8 cellular contexts compared by ENCODE assay signal in genomic region chr13:39039033-39039432, GRCh38. TPM values are rescaled to one million over a fixed set of nuclear protein-coding genes. Genes with fewer than 3 reads are reported as not detected.
DNase-seq lines count a peak whose midpoint lies in the region; ATAC-seq and TF ChIP-seq lines count a peak whose summit lies in the region.

No MANE protein-coding gene starts in this region.

- peak overlapping the region; percentile 73 for H3K27ac ChIP-seq in CD4-positive, alpha-beta memory T cell (ENCODE audit: low read depth, low read length)
- H3K27ac ChIP-seq in colonic mucosa, result peak overlapping the region; percentile 88

- H3K4me3 Mint-ChIP-seq in CD4-positive, alpha-beta memory T cell, result peak overlapping the region; percentile 88 to 100 (median 94)
- H3K4me3 Mint-ChIP-seq in neural crest cell, result peak overlapping the region; percentile 90

- H3K9ac ChIP-seq in colonic mucosa (ENCODE audit: low read depth in 2 of 2, low read length in 2 of 2), result peak overlapping the region; percentile 74 to 98

- POLR2A ChIA-PET in CD4-positive, alpha-beta memory T cell (lab: Charles Lee; ENCODE audit: partially characterized antibody), result interaction anchor here (1.5 to 3.0 kb wide), 4 partner anchors 9 to 1750 kb away, joined by 4 to 10 read pairs (median 6); partner anchors contain the start of genes SLC25A15 and UFM1

- TF ChIP-seq CTCF in colonic mucosa (IDR thresholded peaks at IDR 0.05) (no peak), neural crest cell (conservative IDR thresholded peaks at IDR 0.05) (no peak)

- H3K36me3 Mint-ChIP-seq in CD4-positive, alpha-beta memory T cell, result peaks cover 1 to 33% of the 10 kb centered on the region in 2 donors
- H3K36me3 Mint-ChIP-seq in neural crest cell (ENCODE audit: low read depth), result no peaks in the 10 kb centered on the region

- CTCF ChIA-PET in CD4-positive, alpha-beta memory T cell (lab: Charles Lee; ENCODE audit: partially characterized antibody), result interaction anchor here (0.7 to 2.5 kb wide), 5 partner anchors 8 to 589 kb away, joined by 3 to 8 read pairs (median 3); no protein-coding TSS in a partner anchor

- intact Hi-C loops in CD4-positive, alpha-beta memory T cell (cut with micrococcal nuclease), result loop anchor here (10.0 kb wide), 1 partner anchor 1736 kb away; the partner anchor contains the start of gene MRPS31
- intact Hi-C loops in colonic mucosa (cut with DNase I), result no loop called here

- no peaks in the 10 kb centered on the region for H3K9me3 Mint-ChIP-seq in CD4-positive, alpha-beta memory T cell
- H3K9me3 Mint-ChIP-seq in neural crest cell, result no peaks in the 10 kb centered on the region

- peaks cover 34 to 62% (median 48%) of the 10 kb centered on the region in 4 donors for H3K4me1 Mint-ChIP-seq in CD4-positive, alpha-beta memory T cell
- H3K4me1 Mint-ChIP-seq in neural crest cell, result peaks cover 50% of the 10 kb centered on the region

- H3K27me3 Mint-ChIP-seq in CD4-positive, alpha-beta memory T cell, result no peaks in the 10 kb centered on the region
- H3K27me3 Mint-ChIP-seq in neural crest cell (ENCODE audit: low read depth), result no peaks in the 10 kb centered on the region

- DNase-seq in CD4-positive, alpha-beta memory T cell, result no peak
- DNase-seq in MV-4-11 (lab: John Stamatoyannopoulos, UW) (peak; percentile 49), colonic mucosa (no peak), neural crest cell (ENCODE audit: low read depth, low spot score) (no peak)

- H3K4me1 ChIP-seq in CD4-positive, alpha-beta memory T cell (ENCODE audit: insufficient read depth, low read length), result peaks cover 52% of the 10 kb centered on the region
- peaks cover 8% of the 10 kb centered on the region for H3K4me1 ChIP-seq in colonic mucosa

- ATAC-seq in GM19023 (IDR thresholded peaks at IDR 0.05; ENCODE audit: unreplicated experiment) (no peak), GM21576 (IDR thresholded peaks at IDR 0.05; ENCODE audit: unreplicated experiment) (no peak), GM19328 (IDR thresholded peaks at IDR 0.05; ENCODE audit: unreplicated experiment) (no peak), GM21529 (IDR thresholded peaks at IDR 0.05; ENCODE audit: unreplicated experiment) (no peak)

- H3K36me3 ChIP-seq in CD4-positive, alpha-beta memory T cell (ENCODE audit: insufficient read depth, low read length), result no peaks in the 10 kb centered on the region
- H3K36me3 ChIP-seq in colonic mucosa, result no peaks in the 10 kb centered on the region

- no peaks in the 10 kb centered on the region for H3K27me3 ChIP-seq in CD4-positive, alpha-beta memory T cell (ENCODE audit: insufficient read depth, low read length)
- no peaks in the 10 kb centered on the region for H3K27me3 ChIP-seq in colonic mucosa

- H3K9me3 ChIP-seq in CD4-positive, alpha-beta memory T cell (ENCODE audit: control insufficient read depth in 1 of 2, low read length in 2 of 2), result no peaks in the 10 kb centered on the region
- no peaks in the 10 kb centered on the region for H3K9me3 ChIP-seq in colonic mucosa

- peak overlapping the region; percentile 90 to 99 (median 95) for H3K27ac Mint-ChIP-seq in CD4-positive, alpha-beta memory T cell
- H3K27ac Mint-ChIP-seq in neural crest cell (ENCODE audit: unreplicated experiment), result no peak overlapping the region

- H3K4me3 ChIP-seq in CD4-positive, alpha-beta memory T cell (ENCODE audit: low read length in 2 of 2), result peak overlapping the region in 1 of 2 donors; percentile 72
- H3K4me3 ChIP-seq in colonic mucosa, result peak overlapping the region; percentile 86

RNA-seq across cellular contexts. Expression of gene NHLRC3, which starts 0.8 kb away (rescaled TPM):
- 10 to 100 TPM; 26.5 to 27.3 TPM for total RNA-seq in CD4-positive, alpha-beta memory T cell
- polyA plus RNA-seq in CD4-positive, alpha-beta memory T cell, result 1 to 10 TPM; 4.6 to 6.4 TPM
- total RNA-seq in colonic mucosa (10 to 100 TPM; 18.4 to 23.8 TPM), neural crest cell (23.9 and 24.4 TPM in 2 replicates)

RNA-seq across cellular contexts. Expression of gene PROSER1, which starts 1.1 kb away (rescaled TPM):
- 10 to 100 TPM; 48.1 to 49.5 TPM for total RNA-seq in CD4-positive, alpha-beta memory T cell
- 10 to 100 TPM in 1 of 2 donors, 1 to 10 TPM in 1; 3.5 to 20.6 TPM for polyA plus RNA-seq in CD4-positive, alpha-beta memory T cell
- total RNA-seq in colonic mucosa (10 to 100 TPM; 45.6 to 45.8 TPM), neural crest cell (67.3 and 67.4 TPM in 2 replicates)

RNA-seq across cellular contexts. Expression of gene STOML3, which starts 48.4 kb away (rescaled TPM):
- not detected for total RNA-seq in CD4-positive, alpha-beta memory T cell
- polyA plus RNA-seq in CD4-positive, alpha-beta memory T cell, result not detected
- total RNA-seq in colonic mucosa, result not detected
- not detected in 2 replicates for total RNA-seq in neural crest cell
